12 cellular contexts compared by ENCODE assay signal in the genomic region with DNA sequence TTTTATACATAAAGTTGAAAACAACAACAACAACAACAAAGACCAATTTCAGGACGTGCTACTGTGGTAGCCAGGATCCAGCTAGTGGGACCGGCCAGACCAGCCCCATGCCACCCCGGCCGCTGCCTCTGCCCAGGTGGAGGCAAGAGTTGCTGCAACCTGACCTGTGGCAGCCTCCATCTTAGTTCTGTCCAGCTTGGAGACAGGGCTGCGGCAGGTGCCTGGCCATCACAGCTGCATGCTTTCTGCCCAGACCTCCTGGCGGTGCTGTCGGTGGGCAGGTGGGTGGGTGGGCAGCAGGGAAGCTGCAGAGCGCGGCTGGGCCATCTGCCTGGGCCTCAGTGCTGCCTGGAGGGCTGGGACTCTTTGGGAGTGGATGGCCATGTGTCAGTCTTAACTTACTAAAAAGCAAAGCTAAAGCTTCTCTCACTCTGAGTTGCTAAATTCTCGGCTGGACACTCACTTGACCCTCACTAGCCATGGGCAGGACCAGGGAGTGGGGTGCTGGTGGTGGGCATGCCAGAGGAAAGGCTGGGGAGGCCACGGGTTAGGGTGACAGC.
"Had no signal": no experiment of that assay in that cellular context is flagged by ENCODE, and none has a peak within 500 bp of the region (broad histone marks: within the 10 kb centered on the region; RNA-seq: fewer than 3 reads in every experiment).

No MANE protein-coding gene starts in this region.

- H3K4me3 ChIP-seq: right atrium auricular region, thoracic aorta had no signal

- H3K27ac ChIP-seq: neutrophil, right atrium auricular region, thoracic aorta had no signal

- ATAC-seq: stimulated activated naive CD8-positive, alpha-beta T cell treated with anti-CD3 and anti-CD28 coated beads, Interleukin-15, Interleukin-2, amounts not matched to agents 100 U/mL and 50 U/mL, for 24 hours; T-cell had no signal

- DNase-seq: activated CD4-positive, alpha-beta T cell treated with anti-CD3 and anti-CD28 coated beads, Interleukin-2, amount 10 ng/mL, durations not matched to agents 7 days and 5 days; activated naive CD4-positive, alpha-beta T cell; activated naive CD8-positive, alpha-beta T cell treated with anti-CD3 and anti-CD28 coated beads, Interleukin-2, amount 10 ng/mL, durations not matched to agents 7 days and 5 days; erythroblast; midbrain; small intestine; stimulated activated naive CD8-positive, alpha-beta T cell treated with anti-CD3 and anti-CD28 coated beads, Interleukin-15, Interleukin-2, amounts not matched to agents 100 U/mL and 50 U/mL, for 24 hours; T-cell; T-helper 9 cell had no signal

- H3K27me3 ChIP-seq: neutrophil, right atrium auricular region had no signal

- H3K9me3 ChIP-seq: neutrophil, right atrium auricular region, thoracic aorta had no signal
